In genomic region chr20:973785-974194, GRCh38 we compare ENCODE assay signal across 8 cellular contexts. TPM values are rescaled to one million over a fixed set of nuclear protein-coding genes. Genes with fewer than 3 reads are reported as not detected.
DNase-seq lines count a peak whose midpoint lies in the region; ATAC-seq, FAIRE-seq and TF ChIP-seq lines count a peak whose summit lies in the region.

No MANE protein-coding gene starts in this region.

- H3K9me3 ChIP-seq in keratinocyte (ENCODE audit: control insufficient read depth, low read depth, low read length) (no peaks in the 10 kb centered on the region), upper lobe of right lung (no peaks in the 10 kb centered on the region)

- DNase-seq in CMK (ENCODE audit: low read depth), result peak; percentile 54
- peak; percentile 77 for DNase-seq in NAMALWA (ENCODE audit: low spot score)
- peak; percentile 46 to 55 for DNase-seq in activated T-cell treated with anti-CD3 and anti-CD28 coated beads, Interleukin-2, amount 50 U/mL, for 72 hours
- peak; percentile 4 for DNase-seq in keratinocyte (ENCODE audit: low read depth, low spot score)
- DNase-seq in upper lobe of right lung, result no peak
- DNase-seq in activated gamma-delta T cell (lab: John Stamatoyannopoulos, UW), result no peak

- peaks cover 3% of the 10 kb centered on the region for H3K27me3 Mint-ChIP-seq in activated T-cell treated with anti-CD3 and anti-CD28 coated beads, Interleukin-2, amount 50 U/mL, for 72 hours (ENCODE audit: low read depth)

- H3K4me3 ChIP-seq in keratinocyte (ENCODE audit: control insufficient read depth in 2 of 3, extremely low read depth in 1 of 3, insufficient read depth in 2 of 3, low read depth in 1 of 3, low read length in 3 of 3) (no peak overlapping the region), upper lobe of right lung (no peak overlapping the region)

- peaks cover 17% of the 10 kb centered on the region for H3K27me3 ChIP-seq in keratinocyte (ENCODE audit: control insufficient read depth, extremely low read depth, insufficient read depth, low read length)
- no peaks in the 10 kb centered on the region for H3K27me3 ChIP-seq in upper lobe of right lung

- H3K4me3 Mint-ChIP-seq in activated T-cell treated with anti-CD3 and anti-CD28 coated beads, Interleukin-2, amount 50 U/mL, for 72 hours, result no peak overlapping the region

- H3K27ac ChIP-seq in keratinocyte (ENCODE audit: control insufficient read depth, insufficient read depth, low read length) (no peak overlapping the region), upper lobe of right lung (no peak overlapping the region)

- H4K20me1 ChIP-seq in keratinocyte (ENCODE audit: control insufficient read depth, extremely low read depth, insufficient read depth, low read length), result no peaks in the 10 kb centered on the region

- no peak overlapping the region for H3K27ac Mint-ChIP-seq in activated T-cell treated with anti-CD3 and anti-CD28 coated beads, Interleukin-2, amount 50 U/mL, for 72 hours

- H3K79me2 ChIP-seq in keratinocyte (ENCODE audit: control insufficient read depth, insufficient read depth, low read length), result no peaks in the 10 kb centered on the region

- peaks cover 5% of the 10 kb centered on the region for H3K4me1 Mint-ChIP-seq in activated T-cell treated with anti-CD3 and anti-CD28 coated beads, Interleukin-2, amount 50 U/mL, for 72 hours (ENCODE audit: low read depth)

- H3K4me1 ChIP-seq in keratinocyte (ENCODE audit: control insufficient read depth, extremely low read depth, insufficient read depth, low read length) (peaks cover 4% of the 10 kb centered on the region), upper lobe of right lung (peaks cover 5% of the 10 kb centered on the region)

- H3K36me3 ChIP-seq in keratinocyte (ENCODE audit: control insufficient read depth in 2 of 2, extremely low read depth in 1 of 2, insufficient read depth in 2 of 2, low read length in 2 of 2) (no peaks in the 10 kb centered on the region), upper lobe of right lung (no peaks in the 10 kb centered on the region)

- H3K4me2 ChIP-seq in keratinocyte (ENCODE audit: control insufficient read depth, extremely low read depth, insufficient read depth, low read depth, low read length), result no peak overlapping the region

- H3K36me3 Mint-ChIP-seq in activated T-cell treated with anti-CD3 and anti-CD28 coated beads, Interleukin-2, amount 50 U/mL, for 72 hours (ENCODE audit: insufficient read depth in 2 of 2), result no peaks in the 10 kb centered on the region

- intact Hi-C loops in upper lobe of right lung (cut with DNase I), result no loop called here

- ATAC-seq in GM18868 (IDR thresholded peaks at IDR 0.05; ENCODE audit: unreplicated experiment), result peak; percentile 76
- ATAC-seq in activated T-cell treated with anti-CD3 and anti-CD28 coated beads, Interleukin-2, amount 50 U/mL, for 72 hours (replicated peaks in 1 of 2), result peak; percentile 89 to 94
- peak; percentile 88 for ATAC-seq in upper lobe of right lung
- no peak for ATAC-seq in GM21367 (IDR thresholded peaks at IDR 0.05; ENCODE audit: unreplicated experiment)

- H3K9me1 ChIP-seq in keratinocyte (ENCODE audit: control insufficient read depth, extremely low read depth, insufficient read depth, low read length), result no peaks in the 10 kb centered on the region

- dilution Hi-C loops in keratinocyte (cut with MboI; ENCODE audit: extremely low pct_ligation_motif_present, low sequenced_read_pairs), result no loop called here

- FAIRE-seq in keratinocyte (lab: Jason Lieb, UNC), result no peak

- H3K9me3 Mint-ChIP-seq in activated T-cell treated with anti-CD3 and anti-CD28 coated beads, Interleukin-2, amount 50 U/mL, for 72 hours, result no peaks in the 10 kb centered on the region

- H2AFZ ChIP-seq in keratinocyte (ENCODE audit: control insufficient read depth, low read length), result no peak overlapping the region

- no peak overlapping the region for H3K9ac ChIP-seq in keratinocyte (ENCODE audit: control insufficient read depth, extremely low read depth, insufficient read depth, low read length)

- TF ChIP-seq CTCF in keratinocyte (optimal IDR thresholded peaks at IDR 0.05 in 1 of 3, IDR thresholded peaks at IDR 0.05 in 1 of 3, conservative IDR thresholded peaks at IDR 0.05 in 1 of 3; ENCODE audit: extremely low read depth in 1 of 3, insufficient read depth in 2 of 3, low read length in 3 of 3) (peak; percentile 66 to 75 (median 70)), upper lobe of right lung (IDR thresholded peaks at IDR 0.05) (peak; percentile 50)

RNA-seq across cellular contexts. Expression of gene RSPO4, which starts 28.3 kb away (rescaled TPM):
- total RNA-seq in activated T-cell treated with anti-CD3 and anti-CD28 coated beads, Interleukin-2, amount 50 U/mL, for 72 hours, result under 1 TPM in 1 of 2 donors, not detected in 1; 0.12 TPM
- not detected in 3 replicates for polyA plus RNA-seq in keratinocyte
- polyA plus RNA-seq in keratinocyte (2011; ENCODE audit: low read depth), result not detected
- not detected in 2 replicates for polyA plus RNA-seq in keratinocyte (2011; cell fraction: cytosol; rRNA removed)
- polyA plus RNA-seq in keratinocyte (2011; cell fraction: nucleus; rRNA removed), result 0.04 TPM in 1 of 2 replicates, not detected in the other
- not detected in 2 replicates for polyA plus RNA-seq in keratinocyte (2012; ENCODE audit: low replicate concordance)
- polyA minus RNA-seq in keratinocyte, result not detected in 3 replicates
- not detected for polyA minus RNA-seq in keratinocyte (2011; cell fraction: cytosol; rRNA and poly(A)+ RNA removed)
- polyA minus RNA-seq in keratinocyte (2011; cell fraction: nucleus; rRNA and poly(A)+ RNA removed), result not detected in 2 replicates
- 10.9 TPM for total RNA-seq in upper lobe of right lung

RNA-seq across cellular contexts. Expression of gene ANGPT4, which starts 57.7 kb away (rescaled TPM):
- total RNA-seq in activated T-cell treated with anti-CD3 and anti-CD28 coated beads, Interleukin-2, amount 50 U/mL, for 72 hours, result not detected
- polyA plus RNA-seq in keratinocyte, result not detected in 3 replicates
- not detected for polyA plus RNA-seq in keratinocyte (2011; ENCODE audit: low read depth)
- polyA plus RNA-seq in keratinocyte (2011; cell fraction: cytosol; rRNA removed), result not detected in 2 replicates
- polyA plus RNA-seq in keratinocyte (2011; cell fraction: nucleus; rRNA removed), result not detected in 2 replicates
- 0.02 TPM in 1 of 2 replicates, not detected in the other for polyA plus RNA-seq in keratinocyte (2012; ENCODE audit: low replicate concordance)
- polyA minus RNA-seq in keratinocyte, result not detected in 3 replicates
- polyA minus RNA-seq in keratinocyte (2011; cell fraction: cytosol; rRNA and poly(A)+ RNA removed), result not detected
- not detected in 2 replicates for polyA minus RNA-seq in keratinocyte (2011; cell fraction: nucleus; rRNA and poly(A)+ RNA removed)
- total RNA-seq in upper lobe of right lung, result 0.81 TPM

Comparison
In these comparisons a context has a peak if more than half of its experiments do, and no peak if none do; other contexts are left out.
1. DNase-seq: peak in CMK (single experiment), NAMALWA (single experiment), activated T-cell treated with anti-CD3 and anti-CD28 coated beads, Interleukin-2, amount 50 U/mL, for 72 hours (2 of 2) and keratinocyte (single experiment); none in upper lobe of right lung (single experiment) and activated gamma-delta T cell (single experiment).
2. RNA of gene RSPO4, which starts 28.3 kb away (total RNA-seq): 10.9 TPM in upper lobe of right lung (single experiment); 0.12 TPM in activated T-cell treated with anti-CD3 and anti-CD28 coated beads, Interleukin-2, amount 50 U/mL, for 72 hours; every median in the first group is over 10 times any median in the second.